Comparison of ENCODE assay signal across 18 cellular contexts in the genomic region with DNA sequence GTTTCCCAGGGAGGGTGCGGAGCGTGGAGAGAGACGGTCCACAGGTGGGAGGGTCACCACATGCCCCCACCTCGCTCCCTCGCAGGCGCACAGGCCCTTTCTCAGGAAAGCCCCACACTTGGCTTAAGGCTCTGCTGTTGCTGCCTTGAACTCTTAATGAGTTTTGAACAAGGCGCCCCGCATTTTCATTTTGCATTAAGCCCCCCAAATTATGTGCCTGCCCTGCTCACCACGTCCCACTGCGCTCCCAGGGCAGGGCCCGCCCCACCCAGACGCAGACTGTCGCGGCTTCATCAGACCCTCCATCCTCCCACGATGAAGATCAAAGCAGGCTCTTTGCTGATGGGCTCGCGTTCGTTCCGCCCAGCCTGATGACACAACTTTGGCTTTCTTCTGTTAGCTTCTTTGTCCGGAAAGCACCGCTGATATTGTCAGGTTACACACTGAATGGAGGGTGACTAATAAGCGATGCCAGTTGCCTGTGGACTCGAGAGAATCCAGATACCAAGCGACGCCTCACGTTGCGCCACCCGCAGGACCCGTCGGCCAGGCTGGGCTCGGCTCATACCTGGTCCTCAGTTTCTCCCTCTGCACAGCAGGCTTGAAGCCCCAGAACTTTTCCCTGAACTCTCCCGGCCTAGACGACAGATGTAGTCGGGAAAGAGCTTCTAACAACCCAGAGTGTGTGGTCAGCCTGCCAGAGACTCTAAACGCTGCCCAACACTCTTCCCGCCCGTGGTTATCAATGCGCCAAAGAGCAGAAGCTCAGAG. TPM values are rescaled to one million over a fixed set of nuclear protein-coding genes. Genes with fewer than 3 reads are reported as not detected.
DNase-seq lines count a peak whose midpoint lies in the region; ATAC-seq, FAIRE-seq and TF ChIP-seq lines count a peak whose summit lies in the region.
"Had no signal": no experiment of that assay in that cellular context is flagged by ENCODE, and none has a peak within 500 bp of the region (broad histone marks: within the 10 kb centered on the region; RNA-seq: fewer than 3 reads in every experiment).

No MANE protein-coding gene starts in this region.

- no peaks in the 10 kb centered on the region for H3K36me3 ChIP-seq in HepG2 (replicated peaks in 1 of 2; ENCODE audit: control insufficient read depth in 1 of 2, insufficient read depth in 2 of 2, low read length in 2 of 2)
- H3K36me3 ChIP-seq in skeletal muscle tissue (ENCODE audit: control insufficient read depth in 3 of 3, insufficient read depth in 3 of 3, low read length in 3 of 3): no peaks in the 10 kb centered on the region
- H3K36me3 ChIP-seq: HAP-1 had no signal

- peak; percentile 43 for ATAC-seq in HepG2
- ATAC-seq in GM19035 (IDR thresholded peaks at IDR 0.05; ENCODE audit: unreplicated experiment): no peak
- no peak for ATAC-seq in GM19351 (IDR thresholded peaks at IDR 0.05; ENCODE audit: unreplicated experiment)

- no peak for TF ChIP-seq POLR2A in HepG2 (IDR thresholded peaks at IDR 0.05; ENCODE audit: insufficient read depth in 1 of 2, low read depth in 2 of 2, low read length in 2 of 2)

- peaks cover 14% of the 10 kb centered on the region for H3K4me1 Mint-ChIP-seq in chondrocyte (ENCODE audit: low read depth)
- H3K4me1 Mint-ChIP-seq: activated CD4-positive, alpha-beta T cell treated with anti-CD3 and anti-CD28 coated beads, Interleukin-2, amount 10 ng/mL, durations not matched to agents 7 days and 5 days had no signal

- no peak overlapping the region for H3K27ac Mint-ChIP-seq in chondrocyte (ENCODE audit: unreplicated experiment)
- H3K27ac Mint-ChIP-seq: activated CD4-positive, alpha-beta T cell treated with anti-CD3 and anti-CD28 coated beads, Interleukin-2, amount 10 ng/mL, durations not matched to agents 7 days and 5 days had no signal

- H3K4me3 ChIP-seq in HepG2 (replicated peaks in 1 of 3; ENCODE audit: insufficient read depth in 1 of 3, low read depth in 2 of 3, low read length in 3 of 3) (peak overlapping the region in 1 of 3 experiments; percentile 15; a peak in 1 of 6 replicates), skeletal muscle tissue (ENCODE audit: low read length in 3 of 3) (no peak overlapping the region)
- H3K4me3 ChIP-seq: HAP-1 had no signal

- intact Hi-C loops in HepG2 (cut with micrococcal nuclease; ENCODE audit: unreplicated experiment): loop anchor here (2.0 kb wide), 1 partner anchor 15 kb away; no protein-coding TSS in a partner anchor

- H3K27ac ChIP-seq in HepG2 (ENCODE audit: extremely low read length, insufficient read depth, low read length) (peak overlapping the region; percentile 20), skeletal muscle tissue (ENCODE audit: low read depth, low read length) (peak overlapping the region; percentile 30)

- in situ Hi-C loops in HepG2 (cut with HindIII; ENCODE audit: extremely low pct_ligation_motif_present, low pct_unique_long_range_greater_than_20kb): no loop called here

- H3K36me3 Mint-ChIP-seq in chondrocyte (ENCODE audit: low read depth): peaks cover 3% of the 10 kb centered on the region

- no peak for TF ChIP-seq RAD21 in HepG2 (CRISPR knock-in tag; IDR thresholded peaks at IDR 0.05)

- no peaks in the 10 kb centered on the region for H3K27me3 ChIP-seq in HepG2 (ENCODE audit: control insufficient read depth in 1 of 2, insufficient read depth in 2 of 2, low read length in 2 of 2)
- no peaks in the 10 kb centered on the region for H3K27me3 ChIP-seq in skeletal muscle tissue (ENCODE audit: control insufficient read depth in 3 of 3, insufficient read depth in 3 of 3, low read length in 3 of 3)
- H3K27me3 ChIP-seq: testis had no signal

- H3K4me2 ChIP-seq in HepG2 (ENCODE audit: low read depth, low read length): peak overlapping the region; percentile 71

- no peaks in the 10 kb centered on the region for H3K9me3 Mint-ChIP-seq in chondrocyte (ENCODE audit: low read depth)
- H3K9me3 Mint-ChIP-seq: activated CD4-positive, alpha-beta T cell treated with anti-CD3 and anti-CD28 coated beads, Interleukin-2, amount 10 ng/mL, durations not matched to agents 7 days and 5 days had no signal

- TF ChIP-seq CTCF in chondrocyte (IDR thresholded peaks at IDR 0.05) (no peak), HepG2 (CRISPR knock-in tag; IDR thresholded peaks at IDR 0.05) (0 out of 2 replicates have a peak, but pooled peaks have one; percentile 9)

- CTCF ChIA-PET in HepG2 (lab: Yijun Ruan, JAX; ENCODE audit: low intra/inter-chr PET ratio, low total read pairs): no interaction called here

- H4K20me1 ChIP-seq in HepG2 (ENCODE audit: insufficient read depth, low read length): no peaks in the 10 kb centered on the region

- no peak overlapping the region for H3K4me3 Mint-ChIP-seq in chondrocyte (ENCODE audit: unreplicated experiment)
- H3K4me3 Mint-ChIP-seq: activated CD4-positive, alpha-beta T cell treated with anti-CD3 and anti-CD28 coated beads, Interleukin-2, amount 10 ng/mL, durations not matched to agents 7 days and 5 days had no signal

- BruUV-seq in HepG2 (replicated peaks; lab: Mats Ljungman, UMichigan): no TSS peak

- H3K79me2 ChIP-seq in HepG2 (ENCODE audit: insufficient read depth, low read length): no peaks in the 10 kb centered on the region

- peak overlapping the region; percentile 74 for H2AFZ ChIP-seq in HepG2 (ENCODE audit: low read length)

- H3K4me1 ChIP-seq in HepG2 (ENCODE audit: insufficient read depth, low read length) (peaks cover 97% of the 10 kb centered on the region), skeletal muscle tissue (ENCODE audit: control insufficient read depth in 3 of 3, insufficient read depth in 3 of 3, low read length in 3 of 3) (peaks cover 16 to 28% (median 22%) of the 10 kb centered on the region in 3 donors)
- H3K4me1 ChIP-seq: HAP-1 had no signal

- H3K9me3 ChIP-seq in HepG2 (ENCODE audit: low read length) (no peaks in the 10 kb centered on the region), skeletal muscle tissue (ENCODE audit: control insufficient read depth in 3 of 3, low read length in 3 of 3) (no peaks in the 10 kb centered on the region)
- H3K9me3 ChIP-seq: HAP-1, testis had no signal

- FAIRE-seq in HepG2 (lab: Jason Lieb, UNC): no peak

- peak overlapping the region; percentile 18; the same call in 1 of the 2 replicates for H3K9ac ChIP-seq in HepG2 (ENCODE audit: insufficient read depth, low read depth, low read length)
- no peak overlapping the region for H3K9ac ChIP-seq in skeletal muscle tissue (ENCODE audit: low read depth in 1 of 3, low read length in 3 of 3)

- POLR2A ChIA-PET in HepG2 (lab: Yijun Ruan, JAX): interaction anchor here (0.9 to 1.8 kb wide), 3 partner anchors 12 to 88 kb away, joined by 3 to 20 read pairs (median 7); no protein-coding TSS in a partner anchor

- peak; percentile 43 for DNase-seq in OCI-M1 (lab: John Stamatoyannopoulos, UW)
- peak; percentile 56 for DNase-seq in chondrocyte (ENCODE audit: low spot score)
- peak; percentile 84 for DNase-seq in HepG2 (ENCODE audit: low spot score)
- no peak for DNase-seq in NCI-H524 (lab: John Stamatoyannopoulos, UW)
- DNase-seq in ecto neural progenitor cell (ENCODE audit: low spot score): no peak
- DNase-seq: activated CD4-positive, alpha-beta T cell treated with anti-CD3 and anti-CD28 coated beads, Interleukin-2, amount 10 ng/mL, durations not matched to agents 7 days and 5 days; DMS 273 treated with DMSO at 0.1 percent for 48 hours; effector CD8-positive, alpha-beta T cell; KBM-7; kidney glomerular epithelial cell; NCI-H526; RPMI8226; T-helper 2 cell; testis had no signal

- TF ChIP-seq EP300 in HepG2 (IDR thresholded peaks at IDR 0.05; ENCODE audit: low read depth in 2 of 2, low read length in 2 of 2): 0 out of 4 replicates have a peak, but pooled peaks of 1 of the 2 experiments have one; percentile 28
- TF ChIP-seq EP300 in HepG2 (CRISPR knock-in tag; IDR thresholded peaks at IDR 0.05; ENCODE audit: borderline replicate concordance): 0 out of 2 replicates have a peak, but pooled peaks have one; percentile 12

- H3K27me3 Mint-ChIP-seq in chondrocyte (ENCODE audit: low read depth): peaks cover 5% of the 10 kb centered on the region
- H3K27me3 Mint-ChIP-seq: activated CD4-positive, alpha-beta T cell treated with anti-CD3 and anti-CD28 coated beads, Interleukin-2, amount 10 ng/mL, durations not matched to agents 7 days and 5 days had no signal

- 69% methylated on average over 38 of the region's 38 CpGs for WGBS in HepG2 (ENCODE audit: low lambda C conversion rate)

RNA-seq across cellular contexts. Expression of a gene that starts 9.5 kb away (rescaled TPM):
- total RNA-seq in chondrocyte (not detected in 3 replicates), HepG2 (2016; rRNA removed; fragmentation: Illumina TruSeq; extraction: Trizol) (not detected in 2 replicates), skeletal muscle tissue (not detected)
- not detected in 2 replicates for total RNA-seq in HepG2 (2016; cell fraction: cytosol; rRNA removed; fragmentation: Illumina TruSeq; extraction: Trizol; ENCODE audit: low read depth)
- not detected in 2 replicates for total RNA-seq in HepG2 (2016; cell fraction: insoluble cytoplasmic fraction; rRNA removed; fragmentation: Illumina TruSeq; extraction: Trizol)
- total RNA-seq in HepG2 (2016; cell fraction: membrane; rRNA removed; fragmentation: Illumina TruSeq; extraction: Trizol): not detected in 2 replicates
- total RNA-seq in HepG2 (2016; cell fraction: nucleus; rRNA removed; fragmentation: Illumina TruSeq; extraction: Trizol): not detected in 2 replicates
- not detected in 2 replicates for polyA plus RNA-seq in HepG2 (2011; rRNA removed)
- not detected in 2 replicates for polyA plus RNA-seq in HepG2 (2011; cell fraction: cytosol; rRNA removed)
- not detected in 2 replicates for polyA plus RNA-seq in HepG2 (2011; cell fraction: nucleus; rRNA removed)
- polyA plus RNA-seq in HepG2 (2012): not detected in 2 replicates
- polyA plus RNA-seq in HepG2 (2016; cell fraction: cytosol; fragmentation: Illumina TruSeq; extraction: Trizol; ENCODE audit: low read depth): not detected in 2 replicates
- polyA plus RNA-seq in HepG2 (2016; cell fraction: insoluble cytoplasmic fraction; fragmentation: Illumina TruSeq; extraction: Trizol; ENCODE audit: low read depth): not detected in 2 replicates
- polyA plus RNA-seq in HepG2 (2016; cell fraction: membrane; fragmentation: Illumina TruSeq; extraction: Trizol; ENCODE audit: low read depth): not detected in 2 replicates
- polyA plus RNA-seq in HepG2 (2016; cell fraction: nucleus; fragmentation: Illumina TruSeq; extraction: Trizol; ENCODE audit: insufficient read depth, low read depth): not detected in 2 replicates
- not detected in 2 replicates for polyA minus RNA-seq in HepG2 (2011; rRNA and poly(A)+ RNA removed; ENCODE audit: low replicate concordance)
- polyA minus RNA-seq in HepG2 (2011; cell fraction: cytosol; rRNA and poly(A)+ RNA removed): not detected in 2 replicates
- not detected in 2 replicates for polyA minus RNA-seq in HepG2 (2011; cell fraction: nucleus; rRNA and poly(A)+ RNA removed)
- total RNA-seq: activated CD4-positive, alpha-beta T cell treated with anti-CD3 and anti-CD28 coated beads, Interleukin-2, amount 10 ng/mL, durations not matched to agents 7 days and 5 days had no signal

RNA-seq across cellular contexts. Expression of a gene that starts 34.9 kb away (rescaled TPM):
- total RNA-seq in chondrocyte (not detected in 3 replicates), HepG2 (2016; rRNA removed; fragmentation: Illumina TruSeq; extraction: Trizol) (not detected in 2 replicates), skeletal muscle tissue (not detected)
- not detected in 2 replicates for total RNA-seq in HepG2 (2016; cell fraction: cytosol; rRNA removed; fragmentation: Illumina TruSeq; extraction: Trizol; ENCODE audit: low read depth)
- not detected in 2 replicates for total RNA-seq in HepG2 (2016; cell fraction: insoluble cytoplasmic fraction; rRNA removed; fragmentation: Illumina TruSeq; extraction: Trizol)
- not detected in 2 replicates for total RNA-seq in HepG2 (2016; cell fraction: membrane; rRNA removed; fragmentation: Illumina TruSeq; extraction: Trizol)
- total RNA-seq in HepG2 (2016; cell fraction: nucleus; rRNA removed; fragmentation: Illumina TruSeq; extraction: Trizol): not detected in 2 replicates
- polyA plus RNA-seq in HepG2 (2011; rRNA removed): not detected in 2 replicates
- not detected in 2 replicates for polyA plus RNA-seq in HepG2 (2011; cell fraction: cytosol; rRNA removed)
- polyA plus RNA-seq in HepG2 (2011; cell fraction: nucleus; rRNA removed): not detected in 2 replicates
- not detected in 2 replicates for polyA plus RNA-seq in HepG2 (2012)
- not detected in 2 replicates for polyA plus RNA-seq in HepG2 (2016; cell fraction: cytosol; fragmentation: Illumina TruSeq; extraction: Trizol; ENCODE audit: low read depth)
- polyA plus RNA-seq in HepG2 (2016; cell fraction: insoluble cytoplasmic fraction; fragmentation: Illumina TruSeq; extraction: Trizol; ENCODE audit: low read depth): not detected in 2 replicates
- not detected in 2 replicates for polyA plus RNA-seq in HepG2 (2016; cell fraction: membrane; fragmentation: Illumina TruSeq; extraction: Trizol; ENCODE audit: low read depth)
- not detected in 2 replicates for polyA plus RNA-seq in HepG2 (2016; cell fraction: nucleus; fragmentation: Illumina TruSeq; extraction: Trizol; ENCODE audit: insufficient read depth, low read depth)
- not detected in 2 replicates for polyA minus RNA-seq in HepG2 (2011; rRNA and poly(A)+ RNA removed; ENCODE audit: low replicate concordance)
- not detected in 2 replicates for polyA minus RNA-seq in HepG2 (2011; cell fraction: cytosol; rRNA and poly(A)+ RNA removed)
- polyA minus RNA-seq in HepG2 (2011; cell fraction: nucleus; rRNA and poly(A)+ RNA removed): not detected in 2 replicates
- total RNA-seq: activated CD4-positive, alpha-beta T cell treated with anti-CD3 and anti-CD28 coated beads, Interleukin-2, amount 10 ng/mL, durations not matched to agents 7 days and 5 days had no signal

Comparison
In these comparisons a context has a peak if more than half of its experiments do, and no peak if none do; other contexts are left out.
1. DNase-seq: peak in OCI-M1 (single experiment), chondrocyte (single experiment) and HepG2 (single experiment); none in NCI-H524 (0 of 2) and ecto neural progenitor cell (single experiment).